ENCODE assay signal across 9 cellular contexts in genomic region chr2:226995625-226996041, GRCh38.
DNase-seq lines count a peak whose midpoint lies in the region; ATAC-seq and TF ChIP-seq lines count a peak whose summit lies in the region.
"Had no signal": no experiment of that assay in that cellular context is flagged by ENCODE, and none has a peak within 500 bp of the region (broad histone marks: within the 10 kb centered on the region; RNA-seq: fewer than 3 reads in every experiment).

No MANE protein-coding gene starts in this region.

- no peaks in the 10 kb centered on the region for H3K79me2 ChIP-seq in HCT116 (ENCODE audit: insufficient read depth, low read length)

- TF ChIP-seq RAD21 in HCT116 (IDR thresholded peaks at IDR 0.05; ENCODE audit: low read depth): 0 out of 2 replicates have a peak, but pooled peaks have one; percentile 24

- H4K20me1 ChIP-seq in HCT116 (ENCODE audit: insufficient read depth): no peaks in the 10 kb centered on the region

- no peaks in the 10 kb centered on the region for H3K9me2 ChIP-seq in HCT116 (ENCODE audit: insufficient read depth)

- TF ChIP-seq POLR2A in HCT116 (IDR thresholded peaks at IDR 0.05; ENCODE audit: borderline replicate concordance, extremely low read depth, insufficient read depth, insufficient read length) (no peak), spleen (IDR thresholded peaks at IDR 0.05) (no peak)

- ATAC-seq in HCT116: peak; percentile 90
- ATAC-seq in activated T-helper 17 cell treated with anti-CD3 and anti-CD28 coated beads, Interleukin-2, amount 50 U/mL, for 72 hours (replicated peaks): peak; percentile 100
- no peak for ATAC-seq in GM21528 (IDR thresholded peaks at IDR 0.05; ENCODE audit: low FRiP score, unreplicated experiment)

- peaks cover 44% of the 10 kb centered on the region for H3K36me3 Mint-ChIP-seq in activated T-helper 17 cell treated with anti-CD3 and anti-CD28 coated beads, Interleukin-2, amount 50 U/mL, for 72 hours (ENCODE audit: low read depth)

- H3K27me3 ChIP-seq in AG04450 (ENCODE audit: control insufficient read depth, insufficient read depth, low read length): no peaks in the 10 kb centered on the region
- no peaks in the 10 kb centered on the region for H3K27me3 ChIP-seq in HCT116 (ENCODE audit: insufficient read depth, low read length)
- no peaks in the 10 kb centered on the region for H3K27me3 ChIP-seq in spleen (replicated peaks in 1 of 7)

- H3K4me2 ChIP-seq in HCT116 (ENCODE audit: low read length): peak overlapping the region; percentile 70

- peaks cover 18% of the 10 kb centered on the region for H3K4me1 Mint-ChIP-seq in activated T-helper 17 cell treated with anti-CD3 and anti-CD28 coated beads, Interleukin-2, amount 50 U/mL, for 72 hours

- no peak overlapping the region for H2AFZ ChIP-seq in HCT116 (ENCODE audit: low read depth, low read length, poor library complexity, severe bottlenecking)

- TF ChIP-seq CTCF in AG04450 (IDR thresholded peaks at IDR 0.05; ENCODE audit: low read depth, low read length) (no peak), HCT116 (IDR thresholded peaks at IDR 0.05 in 2 of 3, conservative IDR thresholded peaks at IDR 0.05 in 1 of 3; ENCODE audit: borderline replicate concordance in 1 of 3, insufficient read depth in 1 of 3, low read depth in 2 of 3, low read length in 2 of 3) (no peak), spleen (IDR thresholded peaks at IDR 0.05 in 8 of 11, conservative IDR thresholded peaks at IDR 0.05 in 3 of 11) (no peak)

- intact Hi-C loops in HCT116 (cut with micrococcal nuclease) (loop anchor here (1.0 to 10.0 kb wide), 3 partner anchors 111 to 811 kb away; no protein-coding TSS in a partner anchor), spleen (cut with DNase I; ENCODE audit: low total_unique reads) (no loop called here)

- RAD21 ChIA-PET in HCT116 (lab: Charles Lee; ENCODE audit: low non-redundant PET in 1 of 2, low total read pairs in 2 of 2, uncharacterized antibody in 2 of 2, unreplicated experiment in 2 of 2): no interaction called here

- H3K4me1 ChIP-seq in HCT116 (ENCODE audit: control insufficient read depth in 1 of 2, insufficient read depth in 2 of 2, low read length in 2 of 2) (peaks cover 33 to 37% of the 10 kb centered on the region in 2 experiments), spleen (no peaks in the 10 kb centered on the region)

- H3K9me3 ChIP-seq in AG04450 (ENCODE audit: control insufficient read depth, insufficient read depth, low read length): peaks cover 3% of the 10 kb centered on the region; the same call in 1 of the 2 replicates
- H3K9me3 ChIP-seq in HCT116 (ENCODE audit: control insufficient read depth in 1 of 2, insufficient read depth in 1 of 2, low read depth in 1 of 2, low read length in 2 of 2): no peaks in the 10 kb centered on the region
- no peaks in the 10 kb centered on the region for H3K9me3 ChIP-seq in spleen

- H3K9ac ChIP-seq in HCT116 (ENCODE audit: low read length): peak overlapping the region; percentile 55

- CTCF ChIA-PET in AG04450 (lab: Charles Lee) (interaction anchor here (0.5 to 1.1 kb wide), 2 partner anchors 10 to 1336 kb away, joined by 3 to 5 read pairs; no protein-coding TSS in a partner anchor), HCT116 (lab: Charles Lee) (interaction anchor here (0.6 to 1.9 kb wide), 2 partner anchors 196 to 1330 kb away, joined by 4 to 6 read pairs; partner anchors contain the start of gene IRS1)

- POLR2A ChIA-PET in AG04450 (lab: Yijun Ruan, JAX) (no interaction called here), HCT116 (lab: Charles Lee) (no interaction called here)

- H3K4me3 ChIP-seq in AG04450 (ENCODE audit: low read depth, low read length) (no peak overlapping the region), HCT116 (replicated peaks in 1 of 2; ENCODE audit: low read depth in 1 of 2, low read length in 2 of 2) (peak overlapping the region in 1 of 2 experiments; percentile 24; a peak in 3 of 4 replicates), spleen (no peak overlapping the region)

- H3K27me3 Mint-ChIP-seq in activated T-helper 17 cell treated with anti-CD3 and anti-CD28 coated beads, Interleukin-2, amount 50 U/mL, for 72 hours: no peaks in the 10 kb centered on the region

- BruUV-seq in HCT116 (replicated peaks; lab: Mats Ljungman, UMichigan): no TSS peak

- peak overlapping the region; percentile 34 for H3K27ac Mint-ChIP-seq in activated T-helper 17 cell treated with anti-CD3 and anti-CD28 coated beads, Interleukin-2, amount 50 U/mL, for 72 hours

- 66 to 82% (median 73%) methylated on average over 15 of the region's 15 CpGs for whole genome bisulfite sequencing in spleen, 5 donors

- DNase-seq in AG04450 (ENCODE audit: low read depth, low spot score) (peak; percentile 24), HCT116 (ENCODE audit: low read depth, low spot score) (peak; percentile 99), lung microvascular endothelial cell (ENCODE audit: low read depth in 2 of 2) (peak; percentile 71 to 73), spleen (no peak), HCEC 1CT (no peak), DMS79 (lab: John Stamatoyannopoulos, UW) (no peak)
- DNase-seq: NCI-H526 treated with DMSO at 0.1 percent for 48 hours had no signal

- peak overlapping the region; percentile 7 for H3K4me3 Mint-ChIP-seq in activated T-helper 17 cell treated with anti-CD3 and anti-CD28 coated beads, Interleukin-2, amount 50 U/mL, for 72 hours

- H3K27ac ChIP-seq in AG04450 (ENCODE audit: low read depth, low read length): peak overlapping the region; percentile 11
- H3K27ac ChIP-seq in HCT116 (ENCODE audit: low read depth, low read length): peak overlapping the region; percentile 88
- no peak overlapping the region for H3K27ac ChIP-seq in spleen

- H3K36me3 ChIP-seq in HCT116 (ENCODE audit: control insufficient read depth in 1 of 2, insufficient read depth in 2 of 2, low read length in 2 of 2) (peaks cover 0 to 28% of the 10 kb centered on the region in 2 experiments; a peak in 1 of 4 replicates), spleen (peaks cover 0 to 70% (median 13%) of the 10 kb centered on the region in 6 donors)

- H3K9me3 Mint-ChIP-seq in activated T-helper 17 cell treated with anti-CD3 and anti-CD28 coated beads, Interleukin-2, amount 50 U/mL, for 72 hours: no peaks in the 10 kb centered on the region

TF ChIP-seq in HCT116, 20 proteins besides CTCF, POLR2A, EP300 and RAD21 (continues in another document):
- TF ChIP-seq CBX3 (IDR thresholded peaks at IDR 0.05; ENCODE audit: low read depth) (peak; percentile 97), TCF7L2 (IDR thresholded peaks at IDR 0.05; ENCODE audit: borderline replicate concordance, extremely low read depth, insufficient read depth, insufficient read length) (peak; percentile 100), SP1 (IDR thresholded peaks at IDR 0.05; ENCODE audit: low read depth) (peak; percentile 98), ATF3 (IDR thresholded peaks at IDR 0.05) (no peak; the same call in 1 of the 2 replicates), POLR2AphosphoS5 (IDR thresholded peaks at IDR 0.05; ENCODE audit: low read depth, low read length) (peak; percentile 68), FOSL1 (IDR thresholded peaks at IDR 0.05; ENCODE audit: low read depth) (peak; percentile 96), SRF (IDR thresholded peaks at IDR 0.05; ENCODE audit: low read depth) (peak; percentile 71; the same call in 1 of the 2 replicates), EGR1 (IDR thresholded peaks at IDR 0.05; ENCODE audit: low read depth) (no peak), SIN3A (IDR thresholded peaks at IDR 0.05; ENCODE audit: low read depth) (peak; percentile 81), EZH2phosphoT487 (IDR thresholded peaks at IDR 0.05; ENCODE audit: borderline replicate concordance) (no peak), MAX (IDR thresholded peaks at IDR 0.05) (peak; percentile 70), YY1 (IDR thresholded peaks at IDR 0.05; ENCODE audit: extremely low read depth, insufficient replicate concordance, low read depth, low read length) (peak; percentile 70)
- TF ChIP-seq, protein P1, sequence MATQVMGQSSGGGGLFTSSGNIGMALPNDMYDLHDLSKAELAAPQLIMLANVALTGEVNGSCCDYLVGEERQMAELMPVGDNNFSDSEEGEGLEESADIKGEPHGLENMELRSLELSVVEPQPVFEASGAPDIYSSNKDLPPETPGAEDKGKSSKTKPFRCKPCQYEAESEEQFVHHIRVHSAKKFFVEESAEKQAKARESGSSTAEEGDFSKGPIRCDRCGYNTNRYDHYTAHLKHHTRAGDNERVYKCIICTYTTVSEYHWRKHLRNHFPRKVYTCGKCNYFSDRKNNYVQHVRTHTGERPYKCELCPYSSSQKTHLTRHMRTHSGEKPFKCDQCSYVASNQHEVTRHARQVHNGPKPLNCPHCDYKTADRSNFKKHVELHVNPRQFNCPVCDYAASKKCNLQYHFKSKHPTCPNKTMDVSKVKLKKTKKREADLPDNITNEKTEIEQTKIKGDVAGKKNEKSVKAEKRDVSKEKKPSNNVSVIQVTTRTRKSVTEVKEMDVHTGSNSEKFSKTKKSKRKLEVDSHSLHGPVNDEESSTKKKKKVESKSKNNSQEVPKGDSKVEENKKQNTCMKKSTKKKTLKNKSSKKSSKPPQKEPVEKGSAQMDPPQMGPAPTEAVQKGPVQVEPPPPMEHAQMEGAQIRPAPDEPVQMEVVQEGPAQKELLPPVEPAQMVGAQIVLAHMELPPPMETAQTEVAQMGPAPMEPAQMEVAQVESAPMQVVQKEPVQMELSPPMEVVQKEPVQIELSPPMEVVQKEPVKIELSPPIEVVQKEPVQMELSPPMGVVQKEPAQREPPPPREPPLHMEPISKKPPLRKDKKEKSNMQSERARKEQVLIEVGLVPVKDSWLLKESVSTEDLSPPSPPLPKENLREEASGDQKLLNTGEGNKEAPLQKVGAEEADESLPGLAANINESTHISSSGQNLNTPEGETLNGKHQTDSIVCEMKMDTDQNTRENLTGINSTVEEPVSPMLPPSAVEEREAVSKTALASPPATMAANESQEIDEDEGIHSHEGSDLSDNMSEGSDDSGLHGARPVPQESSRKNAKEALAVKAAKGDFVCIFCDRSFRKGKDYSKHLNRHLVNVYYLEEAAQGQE (IDR thresholded peaks at IDR 0.05; ENCODE audit: low read depth): no peak

Comparison
In these comparisons a context has a peak if more than half of its experiments do, and no peak if none do; other contexts are left out.
1. DNase-seq: peak in AG04450 (single experiment), HCT116 (single experiment) and lung microvascular endothelial cell (2 of 2); none in spleen (single experiment), HCEC 1CT (single experiment) and DMS79 (single experiment).
2. H3K27ac ChIP-seq: peak in AG04450 (single experiment) and HCT116 (single experiment); none in spleen (0 of 8).